32 cellular contexts compared by ENCODE assay signal in the genomic region with DNA sequence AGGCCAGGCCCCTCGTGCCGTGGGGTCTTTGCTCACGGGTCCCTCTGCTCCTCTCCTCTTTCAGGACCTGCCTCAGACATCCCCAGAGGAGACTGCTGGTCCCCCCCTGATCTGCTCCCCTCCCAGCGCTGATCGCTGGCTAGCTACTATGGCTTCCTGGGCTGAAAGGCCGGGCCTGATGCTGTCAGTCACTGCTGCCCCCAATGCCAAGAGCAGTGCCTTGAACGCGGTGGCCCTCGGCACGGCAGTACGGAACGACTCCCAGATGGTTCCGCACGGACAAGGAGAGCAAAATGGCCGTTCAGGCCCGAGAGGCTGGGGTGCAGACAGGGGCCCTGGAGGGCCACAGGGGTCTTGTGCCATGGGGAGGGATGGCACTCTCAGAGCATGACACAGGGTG. TPM values are rescaled to one million over a fixed set of nuclear protein-coding genes. Genes with fewer than 3 reads are reported as not detected.
"Had no signal": no experiment of that assay in that cellular context is flagged by ENCODE, and none has a peak within 500 bp of the region (broad histone marks: within the 10 kb centered on the region; RNA-seq: fewer than 3 reads in every experiment).

No MANE protein-coding gene starts in this region.

- H3K27me3 Mint-ChIP-seq: dendritic cell treated with granulocyte-macrophage colony-stimulating factor and Interleukin-4, amounts not matched to agents 40 ng/mL and 50 ng/mL, for 4 days had no signal

- ATAC-seq: effector memory CD8-positive, alpha-beta T cell; esophagus mucosa; gastrocnemius medialis; heart right ventricle; left cardiac atrium; left lung; left ventricle myocardium superior; mucosa of descending colon had no signal

- H3K27ac ChIP-seq: colonic mucosa, epithelial cell of prostate, esophagus squamous epithelium, gastrocnemius medialis, heart right ventricle, left lung, lower lobe of right lung had no signal

- H3K27ac Mint-ChIP-seq: dendritic cell treated with granulocyte-macrophage colony-stimulating factor and Interleukin-4, amounts not matched to agents 40 ng/mL and 50 ng/mL, for 4 days; effector memory CD8-positive, alpha-beta T cell; endodermal cell; mesothelial cell of epicardium had no signal

- H3K36me3 ChIP-seq: colonic mucosa, esophagus squamous epithelium, gastrocnemius medialis, heart right ventricle, left lung, lower lobe of right lung had no signal

- H3K9me3 Mint-ChIP-seq: dendritic cell treated with granulocyte-macrophage colony-stimulating factor and Interleukin-4, amounts not matched to agents 40 ng/mL and 50 ng/mL, for 4 days; effector memory CD8-positive, alpha-beta T cell; endodermal cell; mesothelial cell of epicardium had no signal

- H3K36me3 Mint-ChIP-seq: mesothelial cell of epicardium had no signal

- H3K9me3 ChIP-seq: colonic mucosa, esophagus squamous epithelium, gastrocnemius medialis, heart right ventricle, left lung, lower lobe of right lung, mucosa of descending colon had no signal

- H3K4me3 ChIP-seq: colonic mucosa, esophagus squamous epithelium, gastrocnemius medialis, heart right ventricle, left lung, lower lobe of right lung, mucosa of descending colon had no signal

- H3K4me3 Mint-ChIP-seq: dendritic cell treated with granulocyte-macrophage colony-stimulating factor and Interleukin-4, amounts not matched to agents 40 ng/mL and 50 ng/mL, for 4 days; effector memory CD8-positive, alpha-beta T cell; endodermal cell; mesothelial cell of epicardium had no signal

- DNase-seq: colonic mucosa; cortex of kidney; effector CD8-positive, alpha-beta T cell; effector memory CD8-positive, alpha-beta T cell; endodermal cell; erythroblast; esophagus squamous epithelium; foreskin fibroblast; foreskin melanocyte; glutamatergic neuron; head of caudate nucleus; heart right ventricle; hippocampal formation; left cardiac atrium; left lung; left ventricle myocardium superior; lower lobe of right lung; mesenchymal stem cell had no signal

- H3K4me1 ChIP-seq: colonic mucosa, esophagus squamous epithelium, gastrocnemius medialis, heart right ventricle, left lung, lower lobe of right lung had no signal

- H3K27me3 ChIP-seq: colonic mucosa, gastrocnemius medialis had no signal

RNA-seq across cellular contexts. Expression of a gene that starts 21.5 kb away (rescaled TPM):
- total RNA-seq: dermis microvascular lymphatic vessel endothelial cell, esophagus mucosa, esophagus squamous epithelium, gastrocnemius medialis, left lung, lower leg skin, lower lobe of right lung, lung microvascular endothelial cell had no signal

RNA-seq across cellular contexts. Expression of a gene that starts 51.0 kb away (rescaled TPM):
- total RNA-seq: chondrocyte, colonic mucosa, dermis microvascular lymphatic vessel endothelial cell, esophagus mucosa, esophagus squamous epithelium, gastrocnemius medialis, glomerular endothelial cell, heart right ventricle, kidney epithelial cell, left cardiac atrium, left lung, left ventricle myocardium superior, lower lobe of right lung, lung microvascular endothelial cell, mesenteric fat pad, mesothelial cell of epicardium, mucosa of descending colon had no signal
- polyA plus RNA-seq: heart right ventricle, keratinocyte had no signal
